In genomic region chr19:14146789-14147216, GRCh38 we compare ENCODE assay signal across 11 cellular contexts. TPM values are rescaled to one million over a fixed set of nuclear protein-coding genes. Genes with fewer than 3 reads are reported as not detected.
DNase-seq lines count a peak whose midpoint lies in the region; ATAC-seq and TF ChIP-seq lines count a peak whose summit lies in the region.
"Had no signal": no experiment of that assay in that cellular context is flagged by ENCODE, and none has a peak within 500 bp of the region (broad histone marks: within the 10 kb centered on the region; RNA-seq: fewer than 3 reads in every experiment).

No MANE protein-coding gene starts in this region.

- no peaks in the 10 kb centered on the region for H3K36me3 Mint-ChIP-seq in natural killer cell

- peaks cover 3 to 35% (median 23%) of the 10 kb centered on the region in 3 donors for H3K4me1 ChIP-seq in gastroesophageal sphincter

- H3K4me3 ChIP-seq in NB4 (ENCODE audit: low read depth, low read length) (no peak overlapping the region), epithelial cell of esophagus (ENCODE audit: low read length) (no peak overlapping the region), gastroesophageal sphincter (no peak overlapping the region)
- H3K4me3 ChIP-seq: coronary artery had no signal

- DNase-seq in EH (ENCODE audit: low read depth) (peak; percentile 91), NB4 (ENCODE audit: low read depth) (peak; percentile 80), epithelial cell of esophagus (ENCODE audit: low read depth) (peak; percentile 85), non-pigmented ciliary epithelial cell (ENCODE audit: low read depth) (peak; percentile 59), HPDE6-E6E7 (ENCODE audit: extremely low spot score) (no peak), NCI-H1092 treated with DMSO at 0.1 percent for 48 hours (lab: John Stamatoyannopoulos, UW) (no peak), natural killer cell (no peak)
- DNase-seq: NCI-H510A had no signal

- no peak overlapping the region for H3K27ac ChIP-seq in gastroesophageal sphincter
- H3K27ac ChIP-seq: coronary artery had no signal

- no peak for ATAC-seq in gastroesophageal sphincter
- ATAC-seq in natural killer cell: no peak

- peaks cover 35 to 49% of the 10 kb centered on the region in 2 donors for H3K4me1 Mint-ChIP-seq in natural killer cell

- TF ChIP-seq POLR2A in NB4 (IDR thresholded peaks at IDR 0.05; ENCODE audit: extremely low read depth, insufficient read length) (no peak), gastroesophageal sphincter (IDR thresholded peaks at IDR 0.05) (no peak)

- intact Hi-C loops in natural killer cell (cut with micrococcal nuclease): no loop called here

- H3K36me3 ChIP-seq in gastroesophageal sphincter: peaks cover 0 to 12% of the 10 kb centered on the region in 2 donors

- TF ChIP-seq CTCF in NB4 (IDR thresholded peaks at IDR 0.05; ENCODE audit: low read depth, low read length): no peak
- no peak for TF ChIP-seq CTCF in epithelial cell of esophagus (IDR thresholded peaks at IDR 0.05; ENCODE audit: insufficient read depth, low read depth, low read length, missing control alignments)
- TF ChIP-seq CTCF in gastroesophageal sphincter (IDR thresholded peaks at IDR 0.05): no peak
- no peak for TF ChIP-seq CTCF in natural killer cell (IDR thresholded peaks at IDR 0.05)

- H3K4me3 Mint-ChIP-seq in natural killer cell: no peak overlapping the region

- no peaks in the 10 kb centered on the region for H3K27me3 ChIP-seq in gastroesophageal sphincter

- no peaks in the 10 kb centered on the region for H3K9me3 ChIP-seq in gastroesophageal sphincter

- H3K27ac Mint-ChIP-seq in natural killer cell: no peak overlapping the region

- WGBS in gastroesophageal sphincter (ENCODE audit: low coverage in 1 of 2), 2 donors: 41 to 100% methylated on average over 1 to 7 of the region's 7 CpGs

- TF ChIP-seq EP300 in gastroesophageal sphincter (IDR thresholded peaks at IDR 0.05): no peak

- H3K27me3 Mint-ChIP-seq in natural killer cell (ENCODE audit: low read depth in 2 of 2): no peaks in the 10 kb centered on the region
- H3K27me3 Mint-ChIP-seq: progenitor cell of endocrine pancreas had no signal

- no peaks in the 10 kb centered on the region for H3K9me3 Mint-ChIP-seq in natural killer cell

RNA-seq across cellular contexts. Expression of gene ASF1B, which starts 10.4 kb away (rescaled TPM):
- 1 to 10 TPM in 1 of 4 donors, not detected in 3; 1.2 TPM for total RNA-seq in gastroesophageal sphincter
- total RNA-seq in natural killer cell: 1 to 10 TPM; 4.5 to 5.5 (median 4.8) TPM

RNA-seq across cellular contexts. Expression of gene PRKACA, which starts 29.2 kb away (rescaled TPM):
- total RNA-seq in gastroesophageal sphincter: 100 to 1,000 TPM in 1 of 4 donors, 10 to 100 TPM in 3; 62.3 to 138 (median 76.6) TPM
- 10 to 100 TPM; 68.6 to 71.8 (median 69.3) TPM for total RNA-seq in natural killer cell

RNA-seq across cellular contexts. Expression of gene SAMD1, which starts 56.3 kb away (rescaled TPM):
- 10 to 100 TPM; 21.9 to 61.3 (median 41.3) TPM for total RNA-seq in gastroesophageal sphincter
- total RNA-seq in natural killer cell: 10 to 100 TPM; 30.8 to 33.0 (median 30.9) TPM

RNA-seq across cellular contexts. Expression of gene ADGRL1, which starts 59.2 kb away (rescaled TPM):
- 10 to 100 TPM; 13.3 to 47.9 (median 21.1) TPM for total RNA-seq in gastroesophageal sphincter
- 10 to 100 TPM; 47.3 to 54.3 (median 52.7) TPM for total RNA-seq in natural killer cell

Comparison
In these comparisons a context has a peak if more than half of its experiments do, and no peak if none do; other contexts are left out.
1. DNase-seq: peak in EH (single experiment), NB4 (single experiment), epithelial cell of esophagus (single experiment) and non-pigmented ciliary epithelial cell (single experiment); none in HPDE6-E6E7 (single experiment), NCI-H1092 treated with DMSO at 0.1 percent for 48 hours (single experiment) and natural killer cell (single experiment).